10 cellular contexts compared by ENCODE assay signal in genomic region chr7:106064329-106064728, GRCh38. TPM values are rescaled to one million over a fixed set of nuclear protein-coding genes. Genes with fewer than 3 reads are reported as not detected.
A peak's percentile ranks its signal among the peaks of the same experiment; 100 is the strongest.
DNase-seq lines count a peak whose midpoint lies in the region; ATAC-seq and TF ChIP-seq lines count a peak whose summit lies in the region.
"Had no signal": no experiment of that assay in that cellular context is flagged by ENCODE, and none has a peak within 500 bp of the region (broad histone marks: within the 10 kb centered on the region; RNA-seq: fewer than 3 reads in every experiment).

No MANE protein-coding gene starts in this region.

- peak; percentile 55 for DNase-seq in NCI-H1694 treated with DMSO at 0.1 percent for 48 hours (lab: John Stamatoyannopoulos, UW)
- DNase-seq in colonic mucosa = peak; percentile 30
- no peak for DNase-seq in osteoblast (ENCODE audit: insufficient read length, low spot score, missing footprints)
- no peak for DNase-seq in Ammon's horn (ENCODE audit: low spot score)
- DNase-seq in cerebellar nuclear complex (lab: John Stamatoyannopoulos, UW) = no peak
- DNase-seq: CD4-positive, alpha-beta memory T cell; SIG-M5 had no signal

- H4K20me1 ChIP-seq in BLaER1 (no peaks in the 10 kb centered on the region), osteoblast (ENCODE audit: insufficient read depth, low read length) (no peaks in the 10 kb centered on the region)

- H3K4me1 ChIP-seq in BLaER1 (peaks cover 74% of the 10 kb centered on the region), colonic mucosa (peaks cover 11% of the 10 kb centered on the region), osteoblast (ENCODE audit: insufficient read depth, low read length) (peaks cover 21% of the 10 kb centered on the region)

- H3K27me3 ChIP-seq in BLaER1 (no peaks in the 10 kb centered on the region), colonic mucosa (no peaks in the 10 kb centered on the region), osteoblast (ENCODE audit: insufficient read depth, low read length) (no peaks in the 10 kb centered on the region)

- H3K27ac ChIP-seq in BLaER1 = peak overlapping the region; percentile 1; the same call in 1 of the 2 replicates
- H3K27ac ChIP-seq in colonic mucosa = peak overlapping the region; percentile 79
- H3K27ac ChIP-seq in osteoblast (ENCODE audit: low read depth, low read length) = peak overlapping the region; percentile 63

- peak overlapping the region; percentile 66 for H2AFZ ChIP-seq in osteoblast (ENCODE audit: low read length)

- peak overlapping the region; percentile 29 for H3K4me2 ChIP-seq in BLaER1
- H3K4me2 ChIP-seq in osteoblast (ENCODE audit: insufficient read depth, low read length) = no peak overlapping the region

- H3K36me3 ChIP-seq in BLaER1 (no peaks in the 10 kb centered on the region), colonic mucosa (no peaks in the 10 kb centered on the region), osteoblast (ENCODE audit: insufficient read depth, low read length) (no peaks in the 10 kb centered on the region)

- peaks cover 9% of the 10 kb centered on the region; the same call in 1 of the 2 replicates for H3K9me3 ChIP-seq in BLaER1
- H3K9me3 ChIP-seq in colonic mucosa = no peaks in the 10 kb centered on the region
- no peaks in the 10 kb centered on the region for H3K9me3 ChIP-seq in osteoblast (ENCODE audit: low read depth, low read length)

- no peak for ATAC-seq in HG02623 (IDR thresholded peaks at IDR 0.05; ENCODE audit: unreplicated experiment)
- no peak for ATAC-seq in HG03175 (IDR thresholded peaks at IDR 0.05; ENCODE audit: unreplicated experiment)

- H3K9ac ChIP-seq in BLaER1 (no peak overlapping the region), colonic mucosa (ENCODE audit: low read depth in 2 of 2, low read length in 2 of 2) (no peak overlapping the region)

- TF ChIP-seq CTCF in colonic mucosa (IDR thresholded peaks at IDR 0.05) = no peak
- TF ChIP-seq CTCF in osteoblast (IDR thresholded peaks at IDR 0.05; ENCODE audit: extremely low read depth, low read depth, low read length) = no peak

- H3K4me3 ChIP-seq in BLaER1 = no peak overlapping the region
- H3K4me3 ChIP-seq in colonic mucosa = no peak overlapping the region
- no peak overlapping the region for H3K4me3 ChIP-seq in osteoblast (ENCODE audit: insufficient read depth, low read length)

- H3K79me2 ChIP-seq in osteoblast (ENCODE audit: insufficient read depth, low read length) = no peaks in the 10 kb centered on the region

- intact Hi-C loops in colonic mucosa (cut with DNase I) = no loop called here

RNA-seq across cellular contexts. Expression of gene SYPL1, which starts 47.8 kb away (rescaled TPM):
- 10 to 100 TPM; 89.0 to 94.0 TPM for total RNA-seq in colonic mucosa
- 36.9 and 39.5 TPM in 2 replicates for total RNA-seq in osteoblast

Comparison
In these comparisons a context has a peak if more than half of its experiments do, and no peak if none do; other contexts are left out.
1. H3K27ac ChIP-seq: peak in every context shown above with its lines; median percentile 79 in colonic mucosa; 63 in osteoblast; 1 in BLaER1.
2. DNase-seq: peak in NCI-H1694 treated with DMSO at 0.1 percent for 48 hours (single experiment) and colonic mucosa (single experiment); none in osteoblast (single experiment), Ammon's horn (single experiment) and cerebellar nuclear complex (0 of 2).